In genomic region chr3:14631687-14632444, GRCh38 we compare ENCODE assay signal across 26 cellular contexts. TPM values are rescaled to one million over a fixed set of nuclear protein-coding genes. Genes with fewer than 3 reads are reported as not detected.
A peak's percentile ranks its signal among the peaks of the same experiment; 100 is the strongest.
DNase-seq lines count a peak whose midpoint lies in the region; ATAC-seq, FAIRE-seq and TF ChIP-seq lines count a peak whose summit lies in the region.
"Had no signal": no experiment of that assay in that cellular context is flagged by ENCODE, and none has a peak within 500 bp of the region (broad histone marks: within the 10 kb centered on the region; RNA-seq: fewer than 3 reads in every experiment).

No MANE protein-coding gene starts in this region.

- DNase-seq in NCI-H82 treated with DMSO at 0.1 percent for 48 hours (lab: John Stamatoyannopoulos, UW; ENCODE audit: unreplicated experiment) (peak; percentile 60), bronchial epithelial cell (ENCODE audit: low read depth) (peak; percentile 77), posterior vena cava (ENCODE audit: low spot score) (peak; percentile 70), RCC 7860 (ENCODE audit: low spot score) (no peak), right atrium auricular region (ENCODE audit: low spot score) (no peak)
- DNase-seq: AML-193; CD4-positive, alpha-beta T cell; GDM1; NCI-H1092; NCI-H1417 treated with DMSO at 0.1 percent for 48 hours; NCI-H187 treated with DMSO at 0.1 percent for 48 hours; NCI-H2107; NCI-H524; NCI-H748 treated with DMSO at 0.1 percent for 48 hours; SHP77 treated with DMSO at 0.1 percent for 48 hours had no signal

- H3K27me3 ChIP-seq in bronchial epithelial cell (ENCODE audit: control insufficient read depth, insufficient read depth, low read length) (no peaks in the 10 kb centered on the region), liver (ENCODE audit: control insufficient read depth in 4 of 4, insufficient read depth in 4 of 4, low read length in 3 of 4) (no peaks in the 10 kb centered on the region), right atrium auricular region (no peaks in the 10 kb centered on the region)
- H3K27me3 ChIP-seq: BLaER1 treated with 17β-estradiol and CSF1 and Interleukin-3, amounts not matched to agents 10 nM and 100 nM had no signal

- H3K4me3 ChIP-seq in bronchial epithelial cell (ENCODE audit: low read depth, low read length) (no peak overlapping the region), liver (ENCODE audit: low read depth in 1 of 3, low read length in 3 of 3) (peak overlapping the region in 1 of 3 donors; percentile 6), right atrium auricular region (no peak overlapping the region)
- H3K4me3 ChIP-seq: BLaER1 treated with 17β-estradiol and CSF1 and Interleukin-3, amounts not matched to agents 10 nM and 100 nM; GM12878; GM23338; HAP-1 had no signal

- WGBS in liver = 69% methylated on average over 8 of the region's 8 CpGs

- H3K9ac ChIP-seq in liver (ENCODE audit: low read depth in 1 of 2, low read length in 2 of 2) = no peak overlapping the region
- H3K9ac ChIP-seq: BLaER1 treated with 17β-estradiol and CSF1 and Interleukin-3, amounts not matched to agents 10 nM and 100 nM had no signal

- TF ChIP-seq RAD21 in liver (IDR thresholded peaks at IDR 0.05) = no peak

- H3K4me1 ChIP-seq in liver (ENCODE audit: control insufficient read depth in 4 of 4, insufficient read depth in 4 of 4, low read length in 3 of 4) (peaks cover 0 to 25% (median 22%) of the 10 kb centered on the region in 4 donors), right atrium auricular region (no peaks in the 10 kb centered on the region)
- H3K4me1 ChIP-seq: HAP-1 had no signal

- H3K27ac ChIP-seq in liver (ENCODE audit: low read depth in 1 of 2, low read length in 2 of 2) = peak overlapping the region in 1 of 2 donors; percentile 79
- no peak overlapping the region for H3K27ac ChIP-seq in right atrium auricular region
- H3K27ac ChIP-seq: BLaER1 treated with 17β-estradiol and CSF1 and Interleukin-3, amounts not matched to agents 10 nM and 100 nM; HL-60 had no signal

- ATAC-seq in GM21360 (IDR thresholded peaks at IDR 0.05; ENCODE audit: unreplicated experiment) (no peak), esophagus mucosa (no peak)
- ATAC-seq: GM12878, Panc1 had no signal

- FAIRE-seq in bronchial epithelial cell (lab: Jason Lieb, UNC) = no peak
- no peak for FAIRE-seq in RCC 7860 (lab: Jason Lieb, UNC)
- FAIRE-seq: A204.1, GM12878 had no signal

- intact Hi-C loops in posterior vena cava (cut with DNase I) = no loop called here

- TF ChIP-seq CTCF in bronchial epithelial cell (IDR thresholded peaks at IDR 0.05; ENCODE audit: insufficient read depth, low read length, severe bottlenecking) (no peak), liver (IDR thresholded peaks at IDR 0.05; ENCODE audit: low read depth, low read length, missing input control) (no peak), right atrium auricular region (IDR thresholded peaks at IDR 0.05) (no peak)

- no peaks in the 10 kb centered on the region for H3K36me3 ChIP-seq in bronchial epithelial cell (ENCODE audit: control insufficient read depth, insufficient read depth, low read length)
- H3K36me3 ChIP-seq in liver (ENCODE audit: control insufficient read depth in 4 of 4, insufficient read depth in 3 of 4, low read depth in 1 of 4, low read length in 3 of 4) = no peaks in the 10 kb centered on the region
- H3K36me3 ChIP-seq in right atrium auricular region = no peaks in the 10 kb centered on the region
- H3K36me3 ChIP-seq: BLaER1 treated with 17β-estradiol and CSF1 and Interleukin-3, amounts not matched to agents 10 nM and 100 nM; HAP-1 had no signal

- H3K9me3 ChIP-seq in liver (ENCODE audit: control insufficient read depth in 4 of 4, low read length in 3 of 4) = peaks cover 0 to 2% (median 0%) of the 10 kb centered on the region in 4 donors
- H3K9me3 ChIP-seq in right atrium auricular region = peaks cover 0 to 7% of the 10 kb centered on the region in 2 donors
- H3K9me3 ChIP-seq: HAP-1 had no signal

TF ChIP-seq in liver, 16 proteins besides CTCF, POLR2A, EP300 and RAD21:
- TF ChIP-seq RXRA (IDR thresholded peaks at IDR 0.05) = peak; percentile 33 to 57
- TF ChIP-seq HNF4A (conservative IDR thresholded peaks at IDR 0.05) = peak; percentile 27 to 53
- TF ChIP-seq FOXA2 (IDR thresholded peaks at IDR 0.05) = peak; percentile 69
- TF ChIP-seq, protein P1, sequence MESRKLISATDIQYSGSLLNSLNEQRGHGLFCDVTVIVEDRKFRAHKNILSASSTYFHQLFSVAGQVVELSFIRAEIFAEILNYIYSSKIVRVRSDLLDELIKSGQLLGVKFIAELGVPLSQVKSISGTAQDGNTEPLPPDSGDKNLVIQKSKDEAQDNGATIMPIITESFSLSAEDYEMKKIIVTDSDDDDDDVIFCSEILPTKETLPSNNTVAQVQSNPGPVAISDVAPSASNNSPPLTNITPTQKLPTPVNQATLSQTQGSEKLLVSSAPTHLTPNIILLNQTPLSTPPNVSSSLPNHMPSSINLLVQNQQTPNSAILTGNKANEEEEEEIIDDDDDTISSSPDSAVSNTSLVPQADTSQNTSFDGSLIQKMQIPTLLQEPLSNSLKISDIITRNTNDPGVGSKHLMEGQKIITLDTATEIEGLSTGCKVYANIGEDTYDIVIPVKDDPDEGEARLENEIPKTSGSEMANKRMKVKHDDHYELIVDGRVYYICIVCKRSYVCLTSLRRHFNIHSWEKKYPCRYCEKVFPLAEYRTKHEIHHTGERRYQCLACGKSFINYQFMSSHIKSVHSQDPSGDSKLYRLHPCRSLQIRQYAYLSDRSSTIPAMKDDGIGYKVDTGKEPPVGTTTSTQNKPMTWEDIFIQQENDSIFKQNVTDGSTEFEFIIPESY (IDR thresholded peaks at IDR 0.05) = no peak
- no peak for TF ChIP-seq JUND (IDR thresholded peaks at IDR 0.05)
- TF ChIP-seq SP1 (IDR thresholded peaks at IDR 0.05) = peak; percentile 14
- TF ChIP-seq FOXA1 (IDR thresholded peaks at IDR 0.05) = peak; percentile 57
TF ChIP-seq in liver: peak in this region for 5.

RNA-seq across cellular contexts. Expression of gene CCDC174, which starts 19.7 kb away (rescaled TPM):
- total RNA-seq in bronchial epithelial cell (5.8 and 8.7 TPM in 2 replicates), liver (1 to 10 TPM; 4.9 to 9.1 TPM), posterior vena cava (10 to 100 TPM; 15.6 to 19.0 TPM), right atrium auricular region (10 to 100 TPM in 1 of 2 donors, 1 to 10 TPM in 1; 9.4 to 14.1 TPM), esophagus mucosa (9.9 TPM)
- 10 to 100 TPM in 1 of 2 donors, 1 to 10 TPM in 1; 4.9 to 14.2 TPM for polyA plus RNA-seq in liver

RNA-seq across cellular contexts. Expression of gene C3orf20, which starts 43.1 kb away (rescaled TPM):
- total RNA-seq in bronchial epithelial cell (under 0.01 TPM in 1 of 2 replicates, not detected in the other), liver (under 1 TPM; 0.05 to 0.08 TPM), posterior vena cava (under 1 TPM in 1 of 2 donors, not detected in 1; 0.10 TPM), right atrium auricular region (not detected), esophagus mucosa (0.24 TPM)
- not detected for polyA plus RNA-seq in liver
- total RNA-seq: GM23338 had no signal
- polyA plus RNA-seq: AG04450, GM23338 had no signal

Comparison
In these comparisons a context has a peak if more than half of its experiments do, and no peak if none do; other contexts are left out.
1. DNase-seq: peak in NCI-H82 treated with DMSO at 0.1 percent for 48 hours (single experiment), bronchial epithelial cell (single experiment) and posterior vena cava (single experiment); none in RCC 7860 (single experiment) and right atrium auricular region (single experiment).